ENCODE assay signal across 11 cellular contexts in genomic region chrX:48749182-48749581, GRCh38. TPM values are rescaled to one million over a fixed set of nuclear protein-coding genes. Genes with fewer than 3 reads are reported as not detected.
"Had no signal": no experiment of that assay in that cellular context is flagged by ENCODE, and none has a peak within 500 bp of the region (broad histone marks: within the 10 kb centered on the region; RNA-seq: fewer than 3 reads in every experiment).

No MANE protein-coding gene starts in this region.

- H3K4me3 Mint-ChIP-seq: HFFc6 had no signal

- DNase-seq: GM23248, GOT3, H7, HFFc6, IMR-90, KBM-7 had no signal

- H3K9me3 Mint-ChIP-seq: HFFc6 had no signal

- H3K27ac Mint-ChIP-seq: HFFc6 had no signal

- H3K9me3 ChIP-seq: HAP-1 had no signal

- H2AFZ ChIP-seq: GM23248 had no signal

- H3K9ac ChIP-seq: GM23248 had no signal

- H3K4me3 ChIP-seq: GM23248, HAP-1 had no signal

- H3K27ac ChIP-seq: GM23248, HL-60 had no signal

- H3K36me3 ChIP-seq: HAP-1 had no signal

- ATAC-seq: HCT116 had no signal

- H3K4me1 ChIP-seq: HAP-1 had no signal

RNA-seq across cellular contexts. Expression of gene GLOD5, which starts 12.4 kb away (rescaled TPM):
- total RNA-seq: GM23248, H4, H7, HFFc6, HT1080, IMR-90 had no signal
- polyA plus RNA-seq: GM23248, IMR-90 had no signal

RNA-seq across cellular contexts. Expression of gene GATA1, which starts 37.2 kb away (rescaled TPM):
- total RNA-seq: GM23248, H4, H7, HFFc6, HT1080, IMR-90 had no signal
- polyA plus RNA-seq: GM23248, IMR-90 had no signal
